9 cellular contexts compared by ENCODE assay signal in genomic region chr12:7060353-7060954, GRCh38. TPM values are rescaled to one million over a fixed set of nuclear protein-coding genes. Genes with fewer than 3 reads are reported as not detected.
DNase-seq lines count a peak whose midpoint lies in the region; ATAC-seq, FAIRE-seq and TF ChIP-seq lines count a peak whose summit lies in the region.
"Had no signal": no experiment of that assay in that cellular context is flagged by ENCODE, and none has a peak within 500 bp of the region (broad histone marks: within the 10 kb centered on the region; RNA-seq: fewer than 3 reads in every experiment).

C1S (plus strand) TSS chr12:7060718; CDS start chr12:7061913, 1,195 bp downstream.

- no TSS peak for BruUV-seq in A673 (replicated peaks; lab: Mats Ljungman, UMichigan)

- FAIRE-seq in endometrium (lab: Jason Lieb, UNC), result peak; percentile 85
- FAIRE-seq: G401.6 had no signal

- no peak within 1 kb of the TSS for H2BK15ac ChIP-seq in mesendoderm (replicated peaks; ENCODE audit: low read depth)

- H2AK5ac ChIP-seq in mesendoderm (ENCODE audit: low read length), result no peak within 1 kb of the TSS

- H3K27ac ChIP-seq in A673 (ENCODE audit: low read depth, low read length, poor library complexity, severe bottlenecking) (no peak within 1 kb of the TSS), mesendoderm (ENCODE audit: low read depth, low read length) (no peak within 1 kb of the TSS), upper lobe of right lung (peak within 1 kb of the TSS; percentile 81)

- peak within 1 kb of the TSS; percentile 79 for H3K18ac ChIP-seq in mesendoderm (ENCODE audit: low read length)

- no peaks in the 10 kb centered on the region for H3K27me3 ChIP-seq in A673 (replicated peaks; ENCODE audit: insufficient read depth, low read depth, low read length, poor library complexity)
- no peaks in the 10 kb centered on the region for H3K27me3 ChIP-seq in mesendoderm (ENCODE audit: insufficient read depth, low read length, poor library complexity)
- no peaks in the 10 kb centered on the region for H3K27me3 ChIP-seq in upper lobe of right lung

- no peaks in the 10 kb centered on the region for H3K36me3 ChIP-seq in A673 (ENCODE audit: insufficient read depth, low read length, poor library complexity, severe bottlenecking)
- no peaks in the 10 kb centered on the region for H3K36me3 ChIP-seq in mesendoderm (ENCODE audit: control insufficient read depth, insufficient read depth, low read length)
- H3K36me3 ChIP-seq in upper lobe of right lung, result no peaks in the 10 kb centered on the region

- WGBS in mesendoderm (ENCODE audit: extremely low coverage, insufficient coverage, low lambda C conversion rate), result no CpG with 5 or more reads among the region's 10 CpGs

- H3K4me2 ChIP-seq in mesendoderm (ENCODE audit: low read length), result no peak within 1 kb of the TSS

- intact Hi-C loops in A673 (cut with micrococcal nuclease; ENCODE audit: unreplicated experiment), result no loop called here
- intact Hi-C loops in upper lobe of right lung (cut with DNase I), result loop anchor here (5.0 kb wide), 1 partner anchor 37 kb away; no protein-coding TSS in a partner anchor
- intact Hi-C loops in activated CD4-positive, alpha-beta T cell treated with anti-CD3 and anti-CD28 coated beads for 36 hours (cut with DNase I, micrococcal nuclease), result no loop called here

- no peak within 1 kb of the TSS for H2BK5ac ChIP-seq in mesendoderm (ENCODE audit: low read length)

- no peaks in the 10 kb centered on the region for H3K79me1 ChIP-seq in mesendoderm (ENCODE audit: low read length)

- POLR2A ChIA-PET in A673 (lab: Charles Lee; ENCODE audit: low non-redundant PET), result no interaction called here
- POLR2A ChIA-PET in activated CD4-positive, alpha-beta T cell treated with anti-CD3 and anti-CD28 coated beads for 36 hours (lab: Charles Lee), result no interaction called here

- no peak within 1 kb of the TSS for H2BK120ac ChIP-seq in mesendoderm (ENCODE audit: low read depth, low read length)

- H3K4me3 Mint-ChIP-seq in activated CD4-positive, alpha-beta T cell treated with anti-CD3 and anti-CD28 coated beads for 36 hours, result no peak within 1 kb of the TSS

- H3K36me3 Mint-ChIP-seq in activated CD4-positive, alpha-beta T cell treated with anti-CD3 and anti-CD28 coated beads for 36 hours (ENCODE audit: low read depth), result no peaks in the 10 kb centered on the region

- peak; percentile 42 for DNase-seq in A673 (ENCODE audit: low spot score)
- peak; percentile 5 for DNase-seq in NCI-H1092 treated with DMSO at 0.1 percent for 48 hours (lab: John Stamatoyannopoulos, UW)
- peak; percentile 94 for DNase-seq in mesendoderm
- peak; percentile 73 for DNase-seq in upper lobe of right lung
- DNase-seq in NCI-H510A (lab: John Stamatoyannopoulos, UW), result no peak
- no peak for DNase-seq in activated CD4-positive, alpha-beta T cell treated with anti-CD3 and anti-CD28 coated beads for 36 hours

- H3K4me1 Mint-ChIP-seq in activated CD4-positive, alpha-beta T cell treated with anti-CD3 and anti-CD28 coated beads for 36 hours, result no peaks in the 10 kb centered on the region

- ATAC-seq in upper lobe of right lung, result peak; percentile 96
- no peak for ATAC-seq in activated CD4-positive, alpha-beta T cell treated with anti-CD3 and anti-CD28 coated beads for 36 hours
- no peak for ATAC-seq in HG02973 (IDR thresholded peaks at IDR 0.05; ENCODE audit: unreplicated experiment)

- peak within 1 kb of the TSS; percentile 26 for H3K9ac ChIP-seq in mesendoderm (ENCODE audit: low read length)

- no peak within 1 kb of the TSS for H3K4me3 ChIP-seq in A673 (ENCODE audit: low read depth, low read length, poor library complexity, severe bottlenecking)
- no peak within 1 kb of the TSS for H3K4me3 ChIP-seq in mesendoderm (ENCODE audit: low read length)
- peak within 1 kb of the TSS; percentile 43 for H3K4me3 ChIP-seq in upper lobe of right lung

- H3K27me3 Mint-ChIP-seq in activated CD4-positive, alpha-beta T cell treated with anti-CD3 and anti-CD28 coated beads for 36 hours, result peaks cover 12% of the 10 kb centered on the region

- H3K27ac Mint-ChIP-seq in activated CD4-positive, alpha-beta T cell treated with anti-CD3 and anti-CD28 coated beads for 36 hours, result no peak within 1 kb of the TSS

- CTCF ChIA-PET in A673 (lab: Charles Lee), result no interaction called here
- CTCF ChIA-PET in activated CD4-positive, alpha-beta T cell treated with anti-CD3 and anti-CD28 coated beads for 36 hours (lab: Charles Lee), result interaction anchor here (0.7 kb wide), 1 partner anchor 114 kb away, joined by 3 read pairs; no protein-coding TSS in a partner anchor

- no peak within 1 kb of the TSS for H3K23ac ChIP-seq in mesendoderm (ENCODE audit: low read length)

- no peaks in the 10 kb centered on the region for H3K9me3 Mint-ChIP-seq in activated CD4-positive, alpha-beta T cell treated with anti-CD3 and anti-CD28 coated beads for 36 hours (ENCODE audit: low read depth)

- H3K4me1 ChIP-seq in A673 (ENCODE audit: insufficient read depth, low read length, poor library complexity, severe bottlenecking) (no peaks in the 10 kb centered on the region), mesendoderm (ENCODE audit: control insufficient read depth, low read depth, low read length) (peaks cover 2% of the 10 kb centered on the region), upper lobe of right lung (peaks cover 16% of the 10 kb centered on the region)

- H3K56ac ChIP-seq in mesendoderm (ENCODE audit: low read length), result peak within 1 kb of the TSS; percentile 19

- no peak within 1 kb of the TSS for H4K5ac ChIP-seq in mesendoderm (ENCODE audit: low read length)

- no peaks in the 10 kb centered on the region for H3K79me2 ChIP-seq in mesendoderm (ENCODE audit: control insufficient read depth, insufficient read depth, low read length)

- TF ChIP-seq CTCF in A673 (conservative IDR thresholded peaks at IDR 0.05; ENCODE audit: low read depth, low read length), result peak; percentile 40
- peak; percentile 70 for TF ChIP-seq CTCF in upper lobe of right lung (IDR thresholded peaks at IDR 0.05)

- H4K8ac ChIP-seq in mesendoderm (ENCODE audit: low read depth, low read length), result no peak within 1 kb of the TSS

- H3K9me3 ChIP-seq in A673 (ENCODE audit: low read depth, low read length, poor library complexity, severe bottlenecking), result no peaks in the 10 kb centered on the region
- H3K9me3 ChIP-seq in upper lobe of right lung, result no peaks in the 10 kb centered on the region

- no peak within 1 kb of the TSS for H3K4ac ChIP-seq in mesendoderm (ENCODE audit: low read depth, low read length)

RNA-seq across cellular contexts. Expression of gene C1S, which starts in this region (rescaled TPM):
- total RNA-seq in A673 (2021), result 1.9 and 3.1 TPM in 2 replicates
- polyA plus RNA-seq in mesendoderm (2013, experiment 1 of 2), result 4.0 TPM
- 3.6 TPM for polyA plus RNA-seq in mesendoderm (2013, experiment 2 of 2)
- 321 TPM for total RNA-seq in upper lobe of right lung
- 1 to 10 TPM; 2.4 to 2.8 TPM for total RNA-seq in activated CD4-positive, alpha-beta T cell treated with anti-CD3 and anti-CD28 coated beads for 36 hours

Comparison
In these comparisons a context has a peak if more than half of its experiments do, and no peak if none do; other contexts are left out.
1. RNA of gene C1S (total RNA-seq): 321 TPM in upper lobe of right lung (single experiment); 2.4 to 2.8 TPM in activated CD4-positive, alpha-beta T cell treated with anti-CD3 and anti-CD28 coated beads for 36 hours and 1.9 to 3.1 TPM in A673; every median in the first group is over 10 times any median in the second.
2. DNase-seq: peak in A673 (single experiment), NCI-H1092 treated with DMSO at 0.1 percent for 48 hours (single experiment), mesendoderm (single experiment) and upper lobe of right lung (single experiment); none in NCI-H510A (single experiment) and activated CD4-positive, alpha-beta T cell treated with anti-CD3 and anti-CD28 coated beads for 36 hours (single experiment).